Comparison of ENCODE assay signal across 12 cellular contexts in the genomic region with DNA sequence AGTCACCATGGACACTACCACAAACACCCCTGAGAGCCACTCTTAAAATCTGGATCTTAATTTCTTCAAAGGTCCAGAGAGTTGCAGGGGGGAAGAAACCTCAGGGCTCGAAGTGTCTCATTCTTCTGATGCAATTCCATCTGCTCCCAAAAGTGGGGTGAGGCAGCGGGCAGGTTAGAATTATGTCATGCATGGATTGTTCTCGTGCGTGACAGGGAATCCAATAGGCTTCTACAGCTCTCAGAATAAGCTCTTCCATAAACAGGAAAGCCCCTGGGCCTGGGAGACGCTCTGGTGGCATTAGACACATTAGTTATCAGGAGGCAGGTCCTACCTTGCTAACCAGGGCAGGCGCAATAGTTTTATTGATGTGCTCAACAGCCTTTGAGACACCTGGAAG. TPM values are rescaled to one million over a fixed set of nuclear protein-coding genes. Genes with fewer than 3 reads are reported as not detected.
DNase-seq lines count a peak whose midpoint lies in the region; ATAC-seq and TF ChIP-seq lines count a peak whose summit lies in the region.
"Had no signal": no experiment of that assay in that cellular context is flagged by ENCODE, and none has a peak within 500 bp of the region (broad histone marks: within the 10 kb centered on the region; RNA-seq: fewer than 3 reads in every experiment).

No MANE protein-coding gene starts in this region.

- POLR2A ChIA-PET in activated naive CD8-positive, alpha-beta T cell treated with anti-CD3 and anti-CD28 coated beads, Interleukin-2, amount 10 ng/mL, durations not matched to agents 7 days and 5 days (lab: Charles Lee), result interaction anchor here (1.5 to 1.8 kb wide), 2 partner anchors 8 to 10 kb away, joined by 5 to 9 read pairs; partner anchors contain the start of gene ENO1

- ATAC-seq in activated naive CD8-positive, alpha-beta T cell treated with anti-CD3 and anti-CD28 coated beads, Interleukin-2, amount 10 ng/mL, durations not matched to agents 7 days and 5 days (ENCODE audit: low read depth), result no peak
- ATAC-seq in esophagus mucosa, result no peak
- ATAC-seq: left ventricle myocardium superior had no signal

- peak; percentile 20 for DNase-seq in DMS79 treated with DMSO at 0.1 percent for 48 hours (lab: John Stamatoyannopoulos, UW)
- no peak for DNase-seq in DMS79 (lab: John Stamatoyannopoulos, UW)
- peak; percentile 38 for DNase-seq in HK-2 (ENCODE audit: unreplicated experiment)
- no peak for DNase-seq in activated naive CD8-positive, alpha-beta T cell treated with anti-CD3 and anti-CD28 coated beads, Interleukin-2, amount 10 ng/mL, durations not matched to agents 7 days and 5 days
- DNase-seq in mesothelial cell of epicardium (ENCODE audit: low spot score in 2 of 2, unreplicated experiment in 2 of 2), result no peak
- no peak for DNase-seq in stimulated activated CD4-positive, alpha-beta T cell treated with anti-CD3 and anti-CD28 coated beads, Interleukin-1b, Interleukin-23, amount 100 ng/mL, for 48 hours
- no peak for DNase-seq in SK-N-DZ (ENCODE audit: low spot score)
- DNase-seq: 8988T, erythroblast, left ventricle myocardium superior, NCI-H1048 had no signal

- H3K9me3 Mint-ChIP-seq in activated naive CD8-positive, alpha-beta T cell treated with anti-CD3 and anti-CD28 coated beads, Interleukin-2, amount 10 ng/mL, durations not matched to agents 7 days and 5 days, result no peaks in the 10 kb centered on the region
- H3K9me3 Mint-ChIP-seq in mesothelial cell of epicardium, result no peaks in the 10 kb centered on the region

- TF ChIP-seq CTCF in mesothelial cell of epicardium (IDR thresholded peaks at IDR 0.05; ENCODE audit: unreplicated experiment), result no peak

- peaks cover 77% of the 10 kb centered on the region for H3K36me3 Mint-ChIP-seq in activated naive CD8-positive, alpha-beta T cell treated with anti-CD3 and anti-CD28 coated beads, Interleukin-2, amount 10 ng/mL, durations not matched to agents 7 days and 5 days
- H3K36me3 Mint-ChIP-seq in mesothelial cell of epicardium, result peaks cover 54% of the 10 kb centered on the region

- peak overlapping the region; percentile 96 for H3K4me3 Mint-ChIP-seq in activated naive CD8-positive, alpha-beta T cell treated with anti-CD3 and anti-CD28 coated beads, Interleukin-2, amount 10 ng/mL, durations not matched to agents 7 days and 5 days
- no peak overlapping the region for H3K4me3 Mint-ChIP-seq in mesothelial cell of epicardium

- peaks cover 61% of the 10 kb centered on the region for H3K4me1 Mint-ChIP-seq in activated naive CD8-positive, alpha-beta T cell treated with anti-CD3 and anti-CD28 coated beads, Interleukin-2, amount 10 ng/mL, durations not matched to agents 7 days and 5 days
- peaks cover 39% of the 10 kb centered on the region for H3K4me1 Mint-ChIP-seq in mesothelial cell of epicardium

- peak overlapping the region; percentile 90 for H3K27ac Mint-ChIP-seq in activated naive CD8-positive, alpha-beta T cell treated with anti-CD3 and anti-CD28 coated beads, Interleukin-2, amount 10 ng/mL, durations not matched to agents 7 days and 5 days
- peak overlapping the region; percentile 28 for H3K27ac Mint-ChIP-seq in mesothelial cell of epicardium

- H3K27me3 Mint-ChIP-seq in activated naive CD8-positive, alpha-beta T cell treated with anti-CD3 and anti-CD28 coated beads, Interleukin-2, amount 10 ng/mL, durations not matched to agents 7 days and 5 days, result no peaks in the 10 kb centered on the region
- H3K27me3 Mint-ChIP-seq in mesothelial cell of epicardium (ENCODE audit: low read depth), result no peaks in the 10 kb centered on the region

RNA-seq across cellular contexts. Expression of gene ENO1, which starts 8.4 kb away (rescaled TPM):
- 1,000 to 10,000 TPM; 2,428 to 2,545 TPM for total RNA-seq in activated naive CD8-positive, alpha-beta T cell treated with anti-CD3 and anti-CD28 coated beads, Interleukin-2, amount 10 ng/mL, durations not matched to agents 7 days and 5 days
- total RNA-seq in mesothelial cell of epicardium (1,024 to 1,067 TPM (median 1,030 TPM) in 3 replicates), esophagus mucosa (1,388 TPM)
- 1,135 and 1,190 TPM in 2 replicates for polyA plus RNA-seq in SK-N-DZ (2014; cell fraction: cytosol; rRNA removed)
- 497 and 567 TPM in 2 replicates for polyA plus RNA-seq in SK-N-DZ (2014; cell fraction: nucleus; rRNA removed)

RNA-seq across cellular contexts. Expression of gene RERE, which starts 52.7 kb away (rescaled TPM):
- 10 to 100 TPM; 64.4 to 68.7 TPM for total RNA-seq in activated naive CD8-positive, alpha-beta T cell treated with anti-CD3 and anti-CD28 coated beads, Interleukin-2, amount 10 ng/mL, durations not matched to agents 7 days and 5 days
- total RNA-seq in mesothelial cell of epicardium (177 to 187 TPM (median 187 TPM) in 3 replicates), esophagus mucosa (33.0 TPM)
- 13.9 and 17.0 TPM in 2 replicates for polyA plus RNA-seq in SK-N-DZ (2014; cell fraction: cytosol; rRNA removed)
- polyA plus RNA-seq in SK-N-DZ (2014; cell fraction: nucleus; rRNA removed), result 14.2 and 33.7 TPM in 2 replicates

Comparison
In these comparisons a context has a peak if more than half of its experiments do, and no peak if none do; other contexts are left out.
1. DNase-seq: peak in DMS79 treated with DMSO at 0.1 percent for 48 hours (single experiment) and HK-2 (single experiment); none in DMS79 (single experiment), activated naive CD8-positive, alpha-beta T cell treated with anti-CD3 and anti-CD28 coated beads, Interleukin-2, amount 10 ng/mL, durations not matched to agents 7 days and 5 days (single experiment), mesothelial cell of epicardium (0 of 2), stimulated activated CD4-positive, alpha-beta T cell treated with anti-CD3 and anti-CD28 coated beads, Interleukin-1b, Interleukin-23, amount 100 ng/mL, for 48 hours (single experiment) and SK-N-DZ (single experiment).